In genomic region chr9:34048730-34049629, GRCh38 we compare ENCODE assay signal across 8 cellular contexts. TPM values are rescaled to one million over a fixed set of nuclear protein-coding genes. Genes with fewer than 3 reads are reported as not detected.
A peak's percentile ranks its signal among the peaks of the same experiment; 100 is the strongest.
DNase-seq lines count a peak whose midpoint lies in the region; ATAC-seq and TF ChIP-seq lines count a peak whose summit lies in the region.

UBAP2 (minus strand) TSS chr9:34048887; CDS start chr9:34017148, 31,739 bp downstream.

- H3K9me3 Mint-ChIP-seq in type B pancreatic cell, result peaks cover 4% of the 10 kb centered on the region

- 0 out of 2 replicates have a peak, but pooled peaks have one; percentile 6 for TF ChIP-seq CTCF in GM12874 (IDR thresholded peaks at IDR 0.05; ENCODE audit: insufficient read depth, low read depth, low read length)
- TF ChIP-seq CTCF in type B pancreatic cell (conservative IDR thresholded peaks at IDR 0.05), result no peak

- ATAC-seq in HG02763 (IDR thresholded peaks at IDR 0.05; ENCODE audit: unreplicated experiment), result peak; percentile 82

- H3K27me3 ChIP-seq in adipocyte (replicated peaks; ENCODE audit: control insufficient read depth, insufficient read depth, low read length), result no peaks in the 10 kb centered on the region

- peak within 1 kb of the TSS; percentile 85 for H3K4me3 ChIP-seq in adipocyte (ENCODE audit: low read length)

- H3K36me3 ChIP-seq in adipocyte (ENCODE audit: control insufficient read depth, insufficient read depth, low read length, severe bottlenecking), result no peaks in the 10 kb centered on the region

- H3K4me1 Mint-ChIP-seq in type B pancreatic cell (ENCODE audit: unreplicated experiment), result peaks cover 15% of the 10 kb centered on the region

- peak within 1 kb of the TSS; percentile 99 for H3K4me3 Mint-ChIP-seq in type B pancreatic cell

- peaks cover 4% of the 10 kb centered on the region for H3K27me3 Mint-ChIP-seq in type B pancreatic cell

- peaks cover 9% of the 10 kb centered on the region for H3K36me3 Mint-ChIP-seq in type B pancreatic cell

- H3K9me3 ChIP-seq in adipocyte (ENCODE audit: control insufficient read depth, low read length), result no peaks in the 10 kb centered on the region

- DNase-seq in NCI-H1417 treated with DMSO at 0.1 percent for 48 hours (lab: John Stamatoyannopoulos, UW) (peak; percentile 87), SW480 (ENCODE audit: low spot score) (peak; percentile 95), adipocyte (ENCODE audit: low read depth) (peak; percentile 98), cardiac septum (ENCODE audit: low spot score) (peak; percentile 98), pons (ENCODE audit: low spot score) (peak; percentile 98), type B pancreatic cell (ENCODE audit: extremely low spot score, unreplicated experiment) (peak; percentile 97)

- intact Hi-C loops in cardiac septum (cut with DNase I), result loop anchor here (5.0 kb wide), 1 partner anchor 78 kb away; the partner anchor contains the start of gene DCAF12

- peaks cover 21% of the 10 kb centered on the region for H3K4me1 ChIP-seq in adipocyte (ENCODE audit: control insufficient read depth, insufficient read depth, low read length)

- peak within 1 kb of the TSS; percentile 100 for H3K27ac Mint-ChIP-seq in type B pancreatic cell

- H3K9ac ChIP-seq in adipocyte (ENCODE audit: low read length), result peak within 1 kb of the TSS; percentile 90

RNA-seq across cellular contexts. Expression of gene UBAP2, which starts in this region (rescaled TPM):
- total RNA-seq in cardiac septum (21.5 TPM), type B pancreatic cell (ENCODE audit: low replicate concordance) (50.7 and 55.8 TPM in 2 replicates)

Comparison
In these comparisons a context has a peak if more than half of its experiments do, and no peak if none do; other contexts are left out.
1. Peak in every context shown above with its lines: DNase-seq, ATAC-seq and H3K4me3 ChIP-seq.